10 cellular contexts compared by ENCODE assay signal in the genomic region with DNA sequence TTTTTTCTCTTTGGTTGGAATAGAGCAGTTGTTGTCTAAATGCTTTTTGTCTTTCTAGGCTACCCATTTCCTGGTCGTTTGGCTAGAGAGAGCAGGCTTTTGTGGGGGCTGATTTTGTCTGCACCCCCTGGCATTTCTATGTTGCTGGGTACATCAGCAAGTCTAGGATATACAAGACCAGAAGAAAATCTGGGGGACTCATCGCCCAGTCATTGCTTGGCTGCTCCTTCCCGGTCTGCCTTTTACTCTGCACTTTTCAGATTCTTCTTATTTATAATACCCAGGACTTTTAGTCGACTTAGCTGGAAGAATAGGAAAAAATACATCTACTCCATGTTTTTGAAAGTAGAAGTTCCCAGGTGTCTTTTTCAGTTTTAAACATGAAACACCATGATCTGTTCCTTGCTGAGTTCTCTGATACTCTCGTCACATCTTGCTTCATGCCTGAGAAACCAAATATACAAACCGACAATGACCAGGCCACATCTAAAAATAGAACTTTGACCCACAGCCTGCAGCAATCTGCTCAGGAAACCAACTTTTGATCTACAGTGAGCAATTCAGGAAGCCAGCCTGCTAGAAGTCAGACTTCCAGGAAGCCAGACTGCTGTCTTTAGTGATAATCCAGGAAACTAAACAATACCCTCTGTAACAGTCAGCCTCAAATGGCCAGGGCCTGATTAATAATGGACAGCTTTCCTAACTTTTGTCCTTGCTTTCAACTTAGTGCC.
DNase-seq lines count a peak whose midpoint lies in the region; ATAC-seq, FAIRE-seq and TF ChIP-seq lines count a peak whose summit lies in the region.
"Had no signal": no experiment of that assay in that cellular context is flagged by ENCODE, and none has a peak within 500 bp of the region (broad histone marks: within the 10 kb centered on the region; RNA-seq: fewer than 3 reads in every experiment).

No MANE protein-coding gene starts in this region.

- H3K4me2 ChIP-seq in endothelial cell of umbilical vein (ENCODE audit: insufficient read depth, low read length) = no peak overlapping the region

- H3K4me1 ChIP-seq in A673 (ENCODE audit: insufficient read depth, low read length, poor library complexity, severe bottlenecking) (peaks cover 8% of the 10 kb centered on the region), endothelial cell of umbilical vein (ENCODE audit: control insufficient read depth, extremely low read depth, insufficient read depth, low read length) (peaks cover 3% of the 10 kb centered on the region)

- H3K9me3 ChIP-seq in A673 (ENCODE audit: low read depth, low read length, poor library complexity, severe bottlenecking) (no peaks in the 10 kb centered on the region), endothelial cell of umbilical vein (replicated peaks; ENCODE audit: control insufficient read depth, insufficient read depth, low read length) (no peaks in the 10 kb centered on the region)

- no peak for TF ChIP-seq CTCF in A673 (conservative IDR thresholded peaks at IDR 0.05; ENCODE audit: low read depth, low read length)
- no peak for TF ChIP-seq CTCF in endothelial cell of umbilical vein (IDR thresholded peaks at IDR 0.05; ENCODE audit: extremely low read depth in 1 of 2, insufficient read depth in 1 of 2, low read depth in 1 of 2, low read length in 2 of 2)

- H3K9me1 ChIP-seq in endothelial cell of umbilical vein (replicated peaks; ENCODE audit: control insufficient read depth, extremely low read depth, insufficient read depth, low read length) = no peaks in the 10 kb centered on the region

- H3K4me3 ChIP-seq in A673 (ENCODE audit: low read depth, low read length, poor library complexity, severe bottlenecking) = no peak overlapping the region
- H3K4me3 ChIP-seq in endothelial cell of umbilical vein (replicated peaks in 1 of 3; ENCODE audit: insufficient read depth in 1 of 3, low read depth in 1 of 3, low read length in 3 of 3) = no peak overlapping the region

- intact Hi-C loops in A673 (cut with micrococcal nuclease; ENCODE audit: unreplicated experiment) (no loop called here), endothelial cell of umbilical vein (cut with micrococcal nuclease) (loop anchor here (5.0 kb wide), 1 partner anchor 164 kb away; a partner anchor contains a TSS)

- H4K20me1 ChIP-seq in endothelial cell of umbilical vein (replicated peaks; ENCODE audit: control insufficient read depth, extremely low read depth, insufficient read depth, low read length) = no peaks in the 10 kb centered on the region

- dilution Hi-C loops in endothelial cell of umbilical vein (cut with MboI; ENCODE audit: extremely low pct_ligation_motif_present, low sequenced_read_pairs) = no loop called here

- POLR2A ChIA-PET in A673 (lab: Charles Lee; ENCODE audit: low non-redundant PET) = no interaction called here
- POLR2A ChIA-PET in endothelial cell of umbilical vein (lab: Charles Lee) = no interaction called here

- CTCF ChIA-PET in A673 (lab: Charles Lee) = no interaction called here
- CTCF ChIA-PET in endothelial cell of umbilical vein (lab: Charles Lee) = no interaction called here

- ATAC-seq in GM19467 (IDR thresholded peaks at IDR 0.05; ENCODE audit: unreplicated experiment) = peak; percentile 80

- FAIRE-seq in endothelial cell of umbilical vein (lab: Jason Lieb, UNC) = peak; percentile 64
- FAIRE-seq in frontal cortex (lab: Jason Lieb, UNC) = no peak
- FAIRE-seq in GM12891 (lab: Jason Lieb, UNC) = no peak

- no peak overlapping the region for H3K9ac ChIP-seq in endothelial cell of umbilical vein (replicated peaks; ENCODE audit: extremely low read depth, insufficient read depth, low read length)

- H3K79me2 ChIP-seq in endothelial cell of umbilical vein (ENCODE audit: control insufficient read depth, insufficient read depth, low read length) = no peaks in the 10 kb centered on the region

- H3K27ac ChIP-seq in A673 (ENCODE audit: low read depth, low read length, poor library complexity, severe bottlenecking) (no peak overlapping the region), endothelial cell of umbilical vein (ENCODE audit: insufficient read depth, low read depth, low read length) (no peak overlapping the region)

- H2AFZ ChIP-seq in endothelial cell of umbilical vein (ENCODE audit: low read depth, low read length) = no peak overlapping the region

- TF ChIP-seq POLR2A in endothelial cell of umbilical vein (IDR thresholded peaks at IDR 0.05; ENCODE audit: low read depth, low read length) (no peak), GM12891 (IDR thresholded peaks at IDR 0.05; ENCODE audit: low read depth, low read length) (no peak)

- no TSS peak for BruUV-seq in A673 (replicated peaks; lab: Mats Ljungman, UMichigan)
- no TSS peak for BruUV-seq in endothelial cell of umbilical vein (replicated peaks; lab: Mats Ljungman, UMichigan)

- H3K27me3 ChIP-seq in A673 (replicated peaks; ENCODE audit: insufficient read depth, low read depth, low read length, poor library complexity) (no peaks in the 10 kb centered on the region), endothelial cell of umbilical vein (ENCODE audit: control insufficient read depth in 2 of 2, insufficient read depth in 2 of 2, low read length in 2 of 2) (no peaks in the 10 kb centered on the region)

- H3K36me3 ChIP-seq in A673 (ENCODE audit: insufficient read depth, low read length, poor library complexity, severe bottlenecking) (no peaks in the 10 kb centered on the region), endothelial cell of umbilical vein (ENCODE audit: control insufficient read depth in 2 of 2, extremely low read depth in 1 of 2, insufficient read depth in 2 of 2, low read length in 2 of 2) (no peaks in the 10 kb centered on the region)

- peak; percentile 38 for DNase-seq in A673 (ENCODE audit: low spot score)
- DNase-seq in Kasumi-1 (lab: John Stamatoyannopoulos, UW) = peak; percentile 81 to 82
- peak; percentile 29 for DNase-seq in endothelial cell of umbilical vein (ENCODE audit: low read depth, low spot score)
- DNase-seq in effector CD8-positive, alpha-beta T cell (lab: John Stamatoyannopoulos, UW) = no peak
- DNase-seq in frontal cortex (ENCODE audit: low spot score in 2 of 2) = no peak
- DNase-seq in SHP77 treated with DMSO at 0.1 percent for 48 hours (lab: John Stamatoyannopoulos, UW) = no peak
- DNase-seq in GM12891 (ENCODE audit: insufficient read length, low spot score) = no peak
- DNase-seq: activated CD8-positive, alpha-beta memory T cell treated with anti-CD3 and anti-CD28 coated beads for 24 hours; stimulated activated CD4-positive, alpha-beta T cell treated with anti-CD3 and anti-CD28 coated beads, Interleukin-4, amount 100 ng/mL, for 1 hour had no signal

TF ChIP-seq in endothelial cell of umbilical vein, 7 proteins besides CTCF, POLR2A, EP300 and RAD21:
- TF ChIP-seq FOS (IDR thresholded peaks at IDR 0.05; ENCODE audit: borderline replicate concordance, insufficient read depth, low read length) (peak; percentile 28), POLR2AphosphoS5 (IDR thresholded peaks at IDR 0.05; ENCODE audit: insufficient read depth, low read depth, low read length) (peak; percentile 44)
- TF ChIP-seq, protein P1, sequence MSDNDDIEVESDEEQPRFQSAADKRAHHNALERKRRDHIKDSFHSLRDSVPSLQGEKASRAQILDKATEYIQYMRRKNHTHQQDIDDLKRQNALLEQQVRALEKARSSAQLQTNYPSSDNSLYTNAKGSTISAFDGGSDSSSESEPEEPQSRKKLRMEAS (IDR thresholded peaks at IDR 0.05; ENCODE audit: insufficient read depth, insufficient read length) = no peak

TF ChIP-seq in GM12891, 5 proteins besides CTCF, POLR2A, EP300 and RAD21:
- TF ChIP-seq POLR2AphosphoS5 (IDR thresholded peaks at IDR 0.05; ENCODE audit: low read depth, low read length) = no peak
- no peak for TF ChIP-seq TAF1 (IDR thresholded peaks at IDR 0.05; ENCODE audit: low read depth, low read length)
- TF ChIP-seq PAX5 (IDR thresholded peaks at IDR 0.05; ENCODE audit: insufficient read depth, low read length, severe bottlenecking) = no peak
- no peak for TF ChIP-seq POU2F2 (IDR thresholded peaks at IDR 0.05; ENCODE audit: low read depth, low read length)
- TF ChIP-seq SPI1 (IDR thresholded peaks at IDR 0.05; ENCODE audit: low read depth, low read length) = no peak
TF ChIP-seq in GM12891: peak in this region for 0.

Comparison
In these comparisons a context has a peak if more than half of its experiments do, and no peak if none do; other contexts are left out.
1. DNase-seq: peak in A673 (single experiment), Kasumi-1 (2 of 2) and endothelial cell of umbilical vein (single experiment); none in effector CD8-positive, alpha-beta T cell (single experiment), frontal cortex (0 of 2), SHP77 treated with DMSO at 0.1 percent for 48 hours (single experiment) and GM12891 (single experiment).